Comparison of ENCODE assay signal across 28 cellular contexts in genomic region chr4:139768366-139768765, GRCh38.
"Had no signal": no experiment of that assay in that cellular context is flagged by ENCODE, and none has a peak within 500 bp of the region (broad histone marks: within the 10 kb centered on the region; RNA-seq: fewer than 3 reads in every experiment).

No MANE protein-coding gene starts in this region.

- H3K4me3 ChIP-seq: coronary artery, dorsolateral prefrontal cortex, heart right ventricle, lower lobe of right lung, neural progenitor cell, skin epidermis, upper lobe of left lung had no signal

- H3K27ac Mint-ChIP-seq: activated CD8-positive, alpha-beta memory T cell treated with anti-CD3 and anti-CD28 coated beads, Interleukin-2, amount 10 ng/mL, durations not matched to agents 7 days and 5 days; activated CD8-positive, alpha-beta T cell treated with anti-CD3 and anti-CD28 coated beads, Interleukin-2, amount 10 ng/mL, durations not matched to agents 7 days and 5 days; activated naive CD8-positive, alpha-beta T cell; activated T-cell treated with anti-CD3 and anti-CD28 coated beads, Interleukin-2, amount 50 U/mL, for 72 hours; naive thymus-derived CD8-positive, alpha-beta T cell; neural progenitor cell; stimulated activated naive CD8-positive, alpha-beta T cell treated with anti-CD3 and anti-CD28 coated beads, Interleukin-15, Interleukin-2, amounts not matched to agents 100 ng/mL and 50 ng/mL, for 24 hours; WTC11 had no signal

- H3K36me3 ChIP-seq: heart right ventricle, lower lobe of right lung, neural progenitor cell, upper lobe of left lung had no signal

- H3K27me3 ChIP-seq: dorsolateral prefrontal cortex, heart right ventricle, neural progenitor cell, upper lobe of left lung had no signal

- H3K27ac ChIP-seq: coronary artery, dorsolateral prefrontal cortex, lower lobe of right lung, neural progenitor cell, skin epidermis, upper lobe of left lung had no signal

- H3K4me1 Mint-ChIP-seq: activated CD8-positive, alpha-beta memory T cell treated with anti-CD3 and anti-CD28 coated beads, Interleukin-2, amount 10 ng/mL, durations not matched to agents 7 days and 5 days had no signal

- H3K27me3 Mint-ChIP-seq: activated CD8-positive, alpha-beta memory T cell treated with anti-CD3 and anti-CD28 coated beads, Interleukin-2, amount 10 ng/mL, durations not matched to agents 7 days and 5 days; activated naive CD8-positive, alpha-beta T cell; stimulated activated naive CD8-positive, alpha-beta T cell treated with anti-CD3 and anti-CD28 coated beads, Interleukin-15, Interleukin-2, amounts not matched to agents 100 ng/mL and 50 ng/mL, for 24 hours had no signal

- DNase-seq: activated CD4-positive, alpha-beta T cell treated with anti-CD3 and anti-CD28 coated beads for 1 hour; activated CD4-positive, alpha-beta T cell treated with anti-CD3 and anti-CD28 coated beads, Interleukin-2, amount 50 U/mL, for 1 hour; activated CD8-positive, alpha-beta memory T cell treated with anti-CD3 and anti-CD28 coated beads, Interleukin-2, amount 10 ng/mL, durations not matched to agents 7 days and 5 days; activated CD8-positive, alpha-beta T cell treated with anti-CD3 and anti-CD28 coated beads, Interleukin-2, amount 10 ng/mL, durations not matched to agents 7 days and 5 days; activated naive CD4-positive, alpha-beta T cell treated with Interleukin-2 at 50 U/mL for 16 hours; activated T-cell treated with anti-CD3 and anti-CD28 coated beads, Interleukin-2, amount 50 U/mL, for 72 hours; anterior cingulate cortex; dorsolateral prefrontal cortex; effector memory CD4-positive, alpha-beta T cell; foreskin melanocyte; heart right ventricle; lower lobe of right lung; mesenchymal stem cell; naive thymus-derived CD8-positive, alpha-beta T cell; posterior cingulate gyrus; retina; stimulated activated CD4-positive, alpha-beta T cell treated with anti-CD3 and anti-CD28 coated beads, Interleukin-12 subunit alpha, Interleukin-12 subunit beta, amount 100 ng/mL, for 4 hours; stimulated activated CD4-positive, alpha-beta T cell treated with anti-CD3 and anti-CD28 coated beads, Interleukin-4, amount 100 ng/mL, for 1 hour; substantia nigra; upper lobe of left lung had no signal

- ATAC-seq: activated CD8-positive, alpha-beta memory T cell treated with anti-CD3 and anti-CD28 coated beads, Interleukin-2, amount 10 ng/mL, durations not matched to agents 7 days and 5 days; activated CD8-positive, alpha-beta T cell treated with anti-CD3 and anti-CD28 coated beads, Interleukin-2, amount 10 ng/mL, durations not matched to agents 7 days and 5 days; activated T-cell treated with anti-CD3 and anti-CD28 coated beads, Interleukin-2, amount 50 U/mL, for 72 hours; heart right ventricle; lower lobe of right lung; naive thymus-derived CD8-positive, alpha-beta T cell; sciatic nerve had no signal

- FAIRE-seq: endothelial cell of umbilical vein had no signal

- H3K4me3 Mint-ChIP-seq: activated CD8-positive, alpha-beta memory T cell treated with anti-CD3 and anti-CD28 coated beads, Interleukin-2, amount 10 ng/mL, durations not matched to agents 7 days and 5 days; activated CD8-positive, alpha-beta T cell treated with anti-CD3 and anti-CD28 coated beads, Interleukin-2, amount 10 ng/mL, durations not matched to agents 7 days and 5 days; activated naive CD8-positive, alpha-beta T cell; activated T-cell treated with anti-CD3 and anti-CD28 coated beads, Interleukin-2, amount 50 U/mL, for 72 hours; naive thymus-derived CD8-positive, alpha-beta T cell; neural progenitor cell; stimulated activated naive CD8-positive, alpha-beta T cell treated with anti-CD3 and anti-CD28 coated beads, Interleukin-15, Interleukin-2, amounts not matched to agents 100 ng/mL and 50 ng/mL, for 24 hours; WTC11 had no signal

- H3K9me3 ChIP-seq: heart right ventricle, lower lobe of right lung, upper lobe of left lung had no signal

- H3K36me3 Mint-ChIP-seq: activated CD8-positive, alpha-beta memory T cell treated with anti-CD3 and anti-CD28 coated beads, Interleukin-2, amount 10 ng/mL, durations not matched to agents 7 days and 5 days; activated naive CD8-positive, alpha-beta T cell; WTC11 had no signal

- H3K9me3 Mint-ChIP-seq: activated T-cell treated with anti-CD3 and anti-CD28 coated beads, Interleukin-2, amount 50 U/mL, for 72 hours; neural progenitor cell; stimulated activated naive CD8-positive, alpha-beta T cell treated with anti-CD3 and anti-CD28 coated beads, Interleukin-15, Interleukin-2, amounts not matched to agents 100 ng/mL and 50 ng/mL, for 24 hours; WTC11 had no signal
